In the genomic region with DNA sequence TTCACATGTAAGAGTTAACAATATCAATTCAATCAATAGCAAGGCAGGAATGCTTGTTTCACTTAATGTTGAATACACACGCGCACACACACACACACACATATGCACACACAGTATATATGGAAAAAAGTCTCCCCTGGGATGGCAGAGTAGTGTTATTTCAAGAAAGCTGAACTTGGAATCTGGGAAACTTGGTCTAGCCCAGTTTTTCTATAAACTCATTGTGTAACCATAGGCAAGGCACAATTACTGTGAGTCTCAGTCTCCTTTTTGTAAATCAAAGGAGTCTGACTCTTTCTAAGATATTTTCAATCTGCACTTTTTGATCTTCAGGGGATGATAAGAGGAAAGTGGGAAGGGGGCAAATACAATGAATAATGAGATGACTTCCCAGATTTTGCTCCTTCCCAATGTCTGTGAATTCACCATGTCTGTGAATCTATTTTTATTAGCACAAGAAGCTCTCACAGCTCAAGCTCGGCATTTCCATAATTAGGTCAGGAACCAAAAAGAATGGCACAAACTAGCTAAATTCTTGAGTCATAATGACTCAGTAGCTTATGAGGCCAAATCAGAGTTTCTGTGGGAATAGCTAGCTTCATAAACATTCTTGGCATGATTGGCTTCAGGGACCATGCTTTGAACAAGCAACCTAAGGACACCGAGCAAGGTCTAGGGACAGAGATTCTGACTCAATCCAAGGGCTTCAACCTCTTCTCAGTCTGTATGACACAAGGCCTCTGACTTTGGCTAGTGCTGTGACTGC, we compare ENCODE assay signal across 10 cellular contexts.
A peak's percentile ranks its signal among the peaks of the same experiment; 100 is the strongest.
DNase-seq lines count a peak whose midpoint lies in the region; ATAC-seq and TF ChIP-seq lines count a peak whose summit lies in the region.
"Had no signal": no experiment of that assay in that cellular context is flagged by ENCODE, and none has a peak within 500 bp of the region (broad histone marks: within the 10 kb centered on the region; RNA-seq: fewer than 3 reads in every experiment).

No MANE protein-coding gene starts in this region.

- H3K4me2 ChIP-seq in PC-9 = peak overlapping the region; percentile 52

- no peak overlapping the region for H3K27ac Mint-ChIP-seq in Caco-2 (ENCODE audit: unreplicated experiment)
- H3K27ac Mint-ChIP-seq in activated CD8-positive, alpha-beta T cell treated with anti-CD3 and anti-CD28 coated beads, Interleukin-2, amount 10 ng/mL, durations not matched to agents 7 days and 5 days = no peak overlapping the region

- TF ChIP-seq CTCF in AG10803 (conservative IDR thresholded peaks at IDR 0.05; ENCODE audit: low read length) (no peak), PC-9 (conservative IDR thresholded peaks at IDR 0.05) (no peak), epithelial cell of esophagus (IDR thresholded peaks at IDR 0.05; ENCODE audit: insufficient read depth, low read depth, low read length, missing control alignments) (no peak), Caco-2 (IDR thresholded peaks at IDR 0.05; ENCODE audit: insufficient read depth in 1 of 2, low read depth in 1 of 2, low read length in 1 of 2, severe bottlenecking in 1 of 2, unreplicated experiment in 1 of 2) (no peak)

- no peaks in the 10 kb centered on the region for H3K79me2 ChIP-seq in PC-9 (ENCODE audit: low read depth)

- H3K27me3 Mint-ChIP-seq in Caco-2 (ENCODE audit: insufficient read depth, unreplicated experiment) = no peaks in the 10 kb centered on the region
- H3K27me3 Mint-ChIP-seq in activated CD8-positive, alpha-beta T cell treated with anti-CD3 and anti-CD28 coated beads, Interleukin-2, amount 10 ng/mL, durations not matched to agents 7 days and 5 days (ENCODE audit: low read depth) = no peaks in the 10 kb centered on the region

- intact Hi-C loops in PC-9 (cut with micrococcal nuclease; ENCODE audit: unreplicated experiment) (no loop called here), Caco-2 (cut with micrococcal nuclease; ENCODE audit: unreplicated experiment) (no loop called here)

- H3K4me3 Mint-ChIP-seq in Caco-2 (ENCODE audit: unreplicated experiment) = no peak overlapping the region
- H3K4me3 Mint-ChIP-seq in activated CD8-positive, alpha-beta T cell treated with anti-CD3 and anti-CD28 coated beads, Interleukin-2, amount 10 ng/mL, durations not matched to agents 7 days and 5 days = no peak overlapping the region

- no peaks in the 10 kb centered on the region for H3K36me3 ChIP-seq in PC-9 (ENCODE audit: low read depth)
- H3K36me3 ChIP-seq in Caco-2 (ENCODE audit: control insufficient read depth, insufficient read depth, low read length) = no peaks in the 10 kb centered on the region

- DNase-seq in AG10803 (ENCODE audit: low read depth) = peak; percentile 98
- peak; percentile 56 to 93 for DNase-seq in PC-9
- peak; percentile 90 for DNase-seq in epithelial cell of esophagus (ENCODE audit: low read depth)
- peak; percentile 79 for DNase-seq in myocyte (ENCODE audit: low read depth)
- DNase-seq in Caco-2 = no peak
- DNase-seq in activated CD8-positive, alpha-beta T cell treated with anti-CD3 and anti-CD28 coated beads, Interleukin-2, amount 10 ng/mL, durations not matched to agents 7 days and 5 days = no peak
- DNase-seq in NOMO-1 treated with DMSO at 0.1 percent for 48 hours (lab: John Stamatoyannopoulos, UW; ENCODE audit: unreplicated experiment) = no peak
- DNase-seq in KBM-7 = no peak
- DNase-seq: activated gamma-delta T cell, NCI-H748 treated with DMSO at 0.1 percent for 48 hours had no signal

- peaks cover 28% of the 10 kb centered on the region for H3K4me1 ChIP-seq in PC-9 (replicated peaks; ENCODE audit: insufficient read depth)
- H3K4me1 ChIP-seq in Caco-2 = no peaks in the 10 kb centered on the region

- ATAC-seq in activated CD8-positive, alpha-beta T cell treated with anti-CD3 and anti-CD28 coated beads, Interleukin-2, amount 10 ng/mL, durations not matched to agents 7 days and 5 days = no peak

- H2AFZ ChIP-seq in PC-9 = peak overlapping the region; percentile 68

- peaks cover 19% of the 10 kb centered on the region; the same call in 1 of the 2 replicates for H3F3A ChIP-seq in PC-9 (ENCODE audit: insufficient read depth, low read depth)

- POLR2A ChIA-PET in PC-9 (lab: Charles Lee; ENCODE audit: unreplicated experiment) (interaction anchor here (0.6 kb wide), 3 partner anchors 227 to 682 kb away, joined by 4 to 16 read pairs (median 6); a partner anchor contains a TSS), Caco-2 (lab: Charles Lee) (no interaction called here)
- POLR2A ChIA-PET in activated CD8-positive, alpha-beta T cell treated with anti-CD3 and anti-CD28 coated beads, Interleukin-2, amount 10 ng/mL, durations not matched to agents 7 days and 5 days (lab: Charles Lee) = no interaction called here

- H3K9me3 Mint-ChIP-seq in Caco-2 (ENCODE audit: unreplicated experiment) = no peaks in the 10 kb centered on the region
- no peaks in the 10 kb centered on the region for H3K9me3 Mint-ChIP-seq in activated CD8-positive, alpha-beta T cell treated with anti-CD3 and anti-CD28 coated beads, Interleukin-2, amount 10 ng/mL, durations not matched to agents 7 days and 5 days (ENCODE audit: insufficient read depth)

- no peaks in the 10 kb centered on the region for H3K4me1 Mint-ChIP-seq in Caco-2 (ENCODE audit: low read depth, unreplicated experiment)
- H3K4me1 Mint-ChIP-seq in activated CD8-positive, alpha-beta T cell treated with anti-CD3 and anti-CD28 coated beads, Interleukin-2, amount 10 ng/mL, durations not matched to agents 7 days and 5 days (ENCODE audit: low read depth) = no peaks in the 10 kb centered on the region

- in situ Hi-C loops in KBM-7 (cut with MboI; ENCODE audit: low pct_unique_long_range_greater_than_20kb, low sequenced_read_pairs) = no loop called here

- H3K27ac ChIP-seq in PC-9 = peak overlapping the region; percentile 88

- BruUV-seq in PC-9 (replicated peaks; lab: Mats Ljungman, UMichigan) (TSS peak; percentile 92), Caco-2 (replicated peaks; lab: Mats Ljungman, UMichigan) (no TSS peak)

- H3K27me3 ChIP-seq in PC-9 (ENCODE audit: insufficient read depth, low read depth) = no peaks in the 10 kb centered on the region
- H3K27me3 ChIP-seq in Caco-2 (replicated peaks; ENCODE audit: control insufficient read depth, insufficient read depth, low read length) = no peaks in the 10 kb centered on the region

- no peaks in the 10 kb centered on the region for H3K9me2 ChIP-seq in PC-9 (ENCODE audit: insufficient read depth)

- CTCF ChIA-PET in PC-9 (lab: Charles Lee) = no interaction called here
- CTCF ChIA-PET in Caco-2 (lab: Charles Lee) = no interaction called here
- CTCF ChIA-PET in activated CD8-positive, alpha-beta T cell treated with anti-CD3 and anti-CD28 coated beads, Interleukin-2, amount 10 ng/mL, durations not matched to agents 7 days and 5 days (lab: Charles Lee) = no interaction called here

- no peaks in the 10 kb centered on the region for H3K36me3 Mint-ChIP-seq in Caco-2 (ENCODE audit: insufficient read depth, unreplicated experiment)
- H3K36me3 Mint-ChIP-seq in activated CD8-positive, alpha-beta T cell treated with anti-CD3 and anti-CD28 coated beads, Interleukin-2, amount 10 ng/mL, durations not matched to agents 7 days and 5 days (ENCODE audit: low read depth) = no peaks in the 10 kb centered on the region

- H3K4me3 ChIP-seq in AG10803 (ENCODE audit: low read length) (no peak overlapping the region), PC-9 (no peak overlapping the region), epithelial cell of esophagus (ENCODE audit: low read length) (no peak overlapping the region), Caco-2 (ENCODE audit: low read depth, low read length) (no peak overlapping the region)

- no peaks in the 10 kb centered on the region for H4K20me1 ChIP-seq in PC-9 (ENCODE audit: insufficient read depth)

- H3K9me3 ChIP-seq in PC-9 (ENCODE audit: insufficient read depth, low read depth) = peaks cover 5% of the 10 kb centered on the region; the same call in 1 of the 2 replicates
- no peaks in the 10 kb centered on the region for H3K9me3 ChIP-seq in Caco-2

Comparison
In these comparisons a context has a peak if more than half of its experiments do, and no peak if none do; other contexts are left out.
1. DNase-seq: peak in AG10803 (single experiment), PC-9 (2 of 2), epithelial cell of esophagus (single experiment) and myocyte (single experiment); none in Caco-2 (0 of 2), activated CD8-positive, alpha-beta T cell treated with anti-CD3 and anti-CD28 coated beads, Interleukin-2, amount 10 ng/mL, durations not matched to agents 7 days and 5 days (single experiment), NOMO-1 treated with DMSO at 0.1 percent for 48 hours (single experiment) and KBM-7 (single experiment).